17 cellular contexts compared by ENCODE assay signal in the genomic region with DNA sequence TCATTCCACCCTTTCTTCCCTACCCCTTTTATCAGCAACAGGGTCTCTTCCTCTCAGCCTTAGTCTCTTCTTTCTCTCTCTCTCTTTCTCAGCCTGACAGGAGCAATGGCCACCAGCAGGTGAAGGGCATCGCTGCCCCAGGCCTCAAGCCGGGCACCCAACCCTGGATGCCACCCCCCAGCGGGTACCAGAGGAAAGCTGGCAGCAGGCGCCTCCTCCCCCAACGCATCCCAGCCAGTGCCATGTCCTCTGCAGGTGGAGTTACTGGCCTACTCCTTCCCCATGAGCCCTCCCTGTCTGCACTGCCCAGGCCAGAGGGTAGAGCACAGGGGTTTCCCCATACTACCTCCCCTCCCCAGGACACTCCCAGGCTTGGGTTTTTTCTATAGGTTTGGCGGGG. TPM values are rescaled to one million over a fixed set of nuclear protein-coding genes. Genes with fewer than 3 reads are reported as not detected.
A peak's percentile ranks its signal among the peaks of the same experiment; 100 is the strongest.
DNase-seq lines count a peak whose midpoint lies in the region; ATAC-seq lines count a peak whose summit lies in the region.
"Had no signal": no experiment of that assay in that cellular context is flagged by ENCODE, and none has a peak within 500 bp of the region (broad histone marks: within the 10 kb centered on the region; RNA-seq: fewer than 3 reads in every experiment).

No MANE protein-coding gene starts in this region.

- no peak overlapping the region for H3K4me3 Mint-ChIP-seq in activated T-cell treated with anti-CD3 and anti-CD28 coated beads, Interleukin-2, amount 50 U/mL, for 24 hours
- H3K4me3 Mint-ChIP-seq in activated T-cell treated with anti-CD3 and anti-CD28 coated beads, Interleukin-2, amount 50 U/mL, for 72 hours, result no peak overlapping the region
- no peak overlapping the region for H3K4me3 Mint-ChIP-seq in stimulated activated naive CD8-positive, alpha-beta T cell treated with anti-CD3 and anti-CD28 coated beads, Interleukin-15, Interleukin-2, amounts not matched to agents 100 ng/mL and 50 ng/mL, for 24 hours
- no peak overlapping the region for H3K4me3 Mint-ChIP-seq in stimulated activated naive CD8-positive, alpha-beta T cell treated with anti-CD3 and anti-CD28 coated beads, Interleukin-15, amount 100 ng/mL, for 72 hours
- no peak overlapping the region for H3K4me3 Mint-ChIP-seq in effector memory CD8-positive, alpha-beta T cell
- H3K4me3 Mint-ChIP-seq: GM23338 had no signal

- peak overlapping the region; percentile 67 for H3K27ac Mint-ChIP-seq in activated T-cell treated with anti-CD3 and anti-CD28 coated beads, Interleukin-2, amount 50 U/mL, for 24 hours
- no peak overlapping the region for H3K27ac Mint-ChIP-seq in activated T-cell treated with anti-CD3 and anti-CD28 coated beads, Interleukin-2, amount 50 U/mL, for 72 hours
- H3K27ac Mint-ChIP-seq in stimulated activated naive CD8-positive, alpha-beta T cell treated with anti-CD3 and anti-CD28 coated beads, Interleukin-15, Interleukin-2, amounts not matched to agents 100 ng/mL and 50 ng/mL, for 24 hours, result peak overlapping the region; percentile 32
- H3K27ac Mint-ChIP-seq in stimulated activated naive CD8-positive, alpha-beta T cell treated with anti-CD3 and anti-CD28 coated beads, Interleukin-15, amount 100 ng/mL, for 72 hours, result no peak overlapping the region
- peak overlapping the region; percentile 84 to 93 for H3K27ac Mint-ChIP-seq in effector memory CD8-positive, alpha-beta T cell
- H3K27ac Mint-ChIP-seq: GM23338 had no signal

- DNase-seq in activated T-cell treated with anti-CD3 and anti-CD28 coated beads, Interleukin-2, amount 50 U/mL, for 24 hours, result no peak
- no peak for DNase-seq in activated T-cell treated with anti-CD3 and anti-CD28 coated beads, Interleukin-2, amount 50 U/mL, for 72 hours
- no peak for DNase-seq in stimulated activated naive CD8-positive, alpha-beta T cell treated with anti-CD3 and anti-CD28 coated beads, Interleukin-15, amount 100 ng/mL, for 72 hours
- DNase-seq in effector memory CD8-positive, alpha-beta T cell, result no peak
- no peak for DNase-seq in NCI-H1105 (lab: John Stamatoyannopoulos, UW)
- no peak for DNase-seq in effector memory CD4-positive, alpha-beta T cell
- DNase-seq: DMS79; HCEC 1CT; NCI-H1092 treated with DMSO at 0.1 percent for 48 hours; NCI-H2081 treated with DMSO at 0.1 percent for 48 hours; NCI-H748 treated with DMSO at 0.1 percent for 48 hours; NK-92 treated with Interleukin-12 subunit alpha and Interleukin-12 subunit beta, amount 100 ng/mL, for 24 hours; Peyer's patch; Right ventricle myocardium superior had no signal

- H3K9me3 Mint-ChIP-seq in activated T-cell treated with anti-CD3 and anti-CD28 coated beads, Interleukin-2, amount 50 U/mL, for 24 hours, result no peaks in the 10 kb centered on the region
- H3K9me3 Mint-ChIP-seq in activated T-cell treated with anti-CD3 and anti-CD28 coated beads, Interleukin-2, amount 50 U/mL, for 72 hours, result no peaks in the 10 kb centered on the region
- no peaks in the 10 kb centered on the region for H3K9me3 Mint-ChIP-seq in stimulated activated naive CD8-positive, alpha-beta T cell treated with anti-CD3 and anti-CD28 coated beads, Interleukin-15, Interleukin-2, amounts not matched to agents 100 ng/mL and 50 ng/mL, for 24 hours
- no peaks in the 10 kb centered on the region for H3K9me3 Mint-ChIP-seq in stimulated activated naive CD8-positive, alpha-beta T cell treated with anti-CD3 and anti-CD28 coated beads, Interleukin-15, amount 100 ng/mL, for 72 hours
- H3K9me3 Mint-ChIP-seq in effector memory CD8-positive, alpha-beta T cell, result no peaks in the 10 kb centered on the region
- H3K9me3 Mint-ChIP-seq: GM23338 had no signal

- no peak for ATAC-seq in activated T-cell treated with anti-CD3 and anti-CD28 coated beads, Interleukin-2, amount 50 U/mL, for 72 hours (replicated peaks in 1 of 2)
- ATAC-seq in stimulated activated naive CD8-positive, alpha-beta T cell treated with anti-CD3 and anti-CD28 coated beads, Interleukin-15, amount 100 ng/mL, for 72 hours, result no peak
- no peak for ATAC-seq in effector memory CD8-positive, alpha-beta T cell (replicated peaks)
- ATAC-seq: GM23338 had no signal

- no peaks in the 10 kb centered on the region for H3K9me3 ChIP-seq in effector memory CD4-positive, alpha-beta T cell (ENCODE audit: control insufficient read depth, low read length)
- H3K9me3 ChIP-seq: BLaER1, Peyer's patch had no signal

- H3K4me1 Mint-ChIP-seq in activated T-cell treated with anti-CD3 and anti-CD28 coated beads, Interleukin-2, amount 50 U/mL, for 24 hours (ENCODE audit: low read depth), result no peaks in the 10 kb centered on the region
- no peaks in the 10 kb centered on the region for H3K4me1 Mint-ChIP-seq in activated T-cell treated with anti-CD3 and anti-CD28 coated beads, Interleukin-2, amount 50 U/mL, for 72 hours (ENCODE audit: low read depth)
- no peaks in the 10 kb centered on the region for H3K4me1 Mint-ChIP-seq in stimulated activated naive CD8-positive, alpha-beta T cell treated with anti-CD3 and anti-CD28 coated beads, Interleukin-15, Interleukin-2, amounts not matched to agents 100 ng/mL and 50 ng/mL, for 24 hours (ENCODE audit: low read depth)
- no peaks in the 10 kb centered on the region for H3K4me1 Mint-ChIP-seq in stimulated activated naive CD8-positive, alpha-beta T cell treated with anti-CD3 and anti-CD28 coated beads, Interleukin-15, amount 100 ng/mL, for 72 hours
- peaks cover 15 to 23% of the 10 kb centered on the region in 2 donors for H3K4me1 Mint-ChIP-seq in effector memory CD8-positive, alpha-beta T cell (ENCODE audit: low read depth in 2 of 2)
- H3K4me1 Mint-ChIP-seq: GM23338 had no signal

- no peaks in the 10 kb centered on the region for H3K27me3 Mint-ChIP-seq in activated T-cell treated with anti-CD3 and anti-CD28 coated beads, Interleukin-2, amount 50 U/mL, for 24 hours
- no peaks in the 10 kb centered on the region for H3K27me3 Mint-ChIP-seq in activated T-cell treated with anti-CD3 and anti-CD28 coated beads, Interleukin-2, amount 50 U/mL, for 72 hours (ENCODE audit: low read depth)
- H3K27me3 Mint-ChIP-seq in stimulated activated naive CD8-positive, alpha-beta T cell treated with anti-CD3 and anti-CD28 coated beads, Interleukin-15, Interleukin-2, amounts not matched to agents 100 ng/mL and 50 ng/mL, for 24 hours, result no peaks in the 10 kb centered on the region
- H3K27me3 Mint-ChIP-seq in stimulated activated naive CD8-positive, alpha-beta T cell treated with anti-CD3 and anti-CD28 coated beads, Interleukin-15, amount 100 ng/mL, for 72 hours, result no peaks in the 10 kb centered on the region
- no peaks in the 10 kb centered on the region for H3K27me3 Mint-ChIP-seq in effector memory CD8-positive, alpha-beta T cell

- H3K27ac ChIP-seq in effector memory CD4-positive, alpha-beta T cell (ENCODE audit: insufficient read depth, low read length, poor library complexity, severe bottlenecking), result no peak overlapping the region
- H3K27ac ChIP-seq: BLaER1, Peyer's patch had no signal

- peaks cover 78% of the 10 kb centered on the region for H3K36me3 ChIP-seq in effector memory CD4-positive, alpha-beta T cell (ENCODE audit: control insufficient read depth, insufficient read depth, low read length)

- peaks cover 96% of the 10 kb centered on the region for H3K36me3 Mint-ChIP-seq in activated T-cell treated with anti-CD3 and anti-CD28 coated beads, Interleukin-2, amount 50 U/mL, for 24 hours (ENCODE audit: low read depth)
- H3K36me3 Mint-ChIP-seq in activated T-cell treated with anti-CD3 and anti-CD28 coated beads, Interleukin-2, amount 50 U/mL, for 72 hours (ENCODE audit: insufficient read depth in 2 of 2), result peaks cover 0 to 6% of the 10 kb centered on the region in 2 donors
- peaks cover 44% of the 10 kb centered on the region for H3K36me3 Mint-ChIP-seq in stimulated activated naive CD8-positive, alpha-beta T cell treated with anti-CD3 and anti-CD28 coated beads, Interleukin-15, Interleukin-2, amounts not matched to agents 100 ng/mL and 50 ng/mL, for 24 hours (ENCODE audit: low read depth)
- H3K36me3 Mint-ChIP-seq in effector memory CD8-positive, alpha-beta T cell (ENCODE audit: insufficient read depth), result peaks cover 73% of the 10 kb centered on the region

- H3K27me3 ChIP-seq in effector memory CD4-positive, alpha-beta T cell (replicated peaks; ENCODE audit: control insufficient read depth, insufficient read depth, low read length, poor library complexity, severe bottlenecking), result no peaks in the 10 kb centered on the region
- H3K27me3 ChIP-seq: BLaER1, Peyer's patch had no signal

- H3K4me3 ChIP-seq in effector memory CD4-positive, alpha-beta T cell (ENCODE audit: insufficient read depth, low read depth, low read length, poor library complexity, severe bottlenecking), result no peak overlapping the region
- H3K4me3 ChIP-seq: BLaER1, GM23338, Peyer's patch had no signal

- no peaks in the 10 kb centered on the region for H3K4me1 ChIP-seq in effector memory CD4-positive, alpha-beta T cell (ENCODE audit: control insufficient read depth, insufficient read depth, low read length, poor library complexity, severe bottlenecking)
- H3K4me1 ChIP-seq: Peyer's patch had no signal

RNA-seq across cellular contexts. Expression of gene EIF2S2, which starts 32.2 kb away (rescaled TPM):
- 100 to 1,000 TPM; 158 to 165 TPM for total RNA-seq in activated T-cell treated with anti-CD3 and anti-CD28 coated beads, Interleukin-2, amount 50 U/mL, for 72 hours

Comparison
In these comparisons a context has a peak if more than half of its experiments do, and no peak if none do; other contexts are left out.
1. H3K27ac Mint-ChIP-seq: peak in activated T-cell treated with anti-CD3 and anti-CD28 coated beads, Interleukin-2, amount 50 U/mL, for 24 hours (single experiment), stimulated activated naive CD8-positive, alpha-beta T cell treated with anti-CD3 and anti-CD28 coated beads, Interleukin-15, Interleukin-2, amounts not matched to agents 100 ng/mL and 50 ng/mL, for 24 hours (single experiment) and effector memory CD8-positive, alpha-beta T cell (2 of 2); none in activated T-cell treated with anti-CD3 and anti-CD28 coated beads, Interleukin-2, amount 50 U/mL, for 72 hours (single experiment) and stimulated activated naive CD8-positive, alpha-beta T cell treated with anti-CD3 and anti-CD28 coated beads, Interleukin-15, amount 100 ng/mL, for 72 hours (0 of 2).